8 cellular contexts compared by ENCODE assay signal in genomic region chr17:35809855-35810461, GRCh38. TPM values are rescaled to one million over a fixed set of nuclear protein-coding genes. Genes with fewer than 3 reads are reported as not detected.
DNase-seq lines count a peak whose midpoint lies in the region; ATAC-seq and TF ChIP-seq lines count a peak whose summit lies in the region.

No MANE protein-coding gene starts in this region.

- peaks cover 51% of the 10 kb centered on the region for H3K4me1 ChIP-seq in DND-41 (ENCODE audit: insufficient read depth, low read length)
- H3K4me1 ChIP-seq in Karpas-422 (ENCODE audit: low read length) = peaks cover 31% of the 10 kb centered on the region
- H3K4me1 ChIP-seq in mononuclear cell (ENCODE audit: insufficient read depth, low read length) = peaks cover 39% of the 10 kb centered on the region

- H3K9me2 ChIP-seq in Karpas-422 (replicated peaks; ENCODE audit: insufficient read depth, low read length) = no peaks in the 10 kb centered on the region

- H3K9ac ChIP-seq in DND-41 (ENCODE audit: low read depth, low read length) (peak overlapping the region; percentile 73), Karpas-422 (ENCODE audit: low read length) (peak overlapping the region; percentile 98)

- H3K36me3 ChIP-seq in DND-41 (ENCODE audit: insufficient read depth, low read length) (peaks cover 30% of the 10 kb centered on the region), Karpas-422 (ENCODE audit: insufficient read depth, low read length) (peaks cover 18% of the 10 kb centered on the region)

- TF ChIP-seq CTCF in DND-41 (IDR thresholded peaks at IDR 0.05; ENCODE audit: borderline replicate concordance, extremely low read depth, low read length, poor library complexity, severe bottlenecking) = no peak

- H3K4me2 ChIP-seq in DND-41 (ENCODE audit: insufficient read depth, low read length) (peak overlapping the region; percentile 87), Karpas-422 (ENCODE audit: low read depth, low read length, poor library complexity, severe bottlenecking) (peak overlapping the region; percentile 96)

- H3K79me2 ChIP-seq in DND-41 (ENCODE audit: insufficient read depth, low read length) (peaks cover 61% of the 10 kb centered on the region), Karpas-422 (ENCODE audit: low read length) (peaks cover 57% of the 10 kb centered on the region)

- peak overlapping the region; percentile 76 for H2AFZ ChIP-seq in DND-41 (ENCODE audit: low read depth, low read length)
- H2AFZ ChIP-seq in Karpas-422 (ENCODE audit: low read length) = no peak overlapping the region

- H3K27ac ChIP-seq in DND-41 (ENCODE audit: low read length) = peak overlapping the region; percentile 82
- H3K27ac ChIP-seq in Karpas-422 (ENCODE audit: low read length) = peak overlapping the region; percentile 88
- H3K27ac ChIP-seq in caudate nucleus (ENCODE audit: low read depth, low read length) = peak overlapping the region; percentile 90

- intact Hi-C loops in posterior vena cava (cut with DNase I) = loop anchor here in 1 of 2 donors (10.0 kb wide), 1 partner anchor 225 kb away; the partner anchor contains the start of gene AP2B1

- DNase-seq in DND-41 (no peak), Karpas-422 (peak; percentile 47), caudate nucleus (lab: John Stamatoyannopoulos, UW) (peak in 4 of 61 donors; percentile 30 to 67 (median 58)), posterior vena cava (ENCODE audit: low spot score) (no peak), DMS 273 (lab: John Stamatoyannopoulos, UW; ENCODE audit: unreplicated experiment) (no peak)

- ATAC-seq in DND-41 (ENCODE audit: insufficient read depth, low read depth) = no peak; the same call in 2 of the 3 replicates
- ATAC-seq in GM21515 (IDR thresholded peaks at IDR 0.05; ENCODE audit: unreplicated experiment) = no peak
- no peak for ATAC-seq in HG02885 (IDR thresholded peaks at IDR 0.05; ENCODE audit: poor library complexity, unreplicated experiment)

- no peaks in the 10 kb centered on the region for H3K27me3 ChIP-seq in DND-41 (ENCODE audit: insufficient read depth, low read length, poor library complexity)
- H3K27me3 ChIP-seq in Karpas-422 (ENCODE audit: low read length) = no peaks in the 10 kb centered on the region
- no peaks in the 10 kb centered on the region for H3K27me3 ChIP-seq in mononuclear cell (ENCODE audit: insufficient read depth, low read length)

- peaks cover 54% of the 10 kb centered on the region for H4K20me1 ChIP-seq in DND-41 (ENCODE audit: insufficient read depth, low read length)
- peaks cover 35% of the 10 kb centered on the region for H4K20me1 ChIP-seq in Karpas-422 (ENCODE audit: insufficient read depth, low read depth, low read length)

- H3K9me3 ChIP-seq in DND-41 (ENCODE audit: insufficient read depth, low read length, severe bottlenecking) (no peaks in the 10 kb centered on the region), Karpas-422 (ENCODE audit: low read length) (no peaks in the 10 kb centered on the region), mononuclear cell (ENCODE audit: low read depth, low read length) (no peaks in the 10 kb centered on the region)

- peak overlapping the region; percentile 55 to 72 for H3K4me3 ChIP-seq in DND-41 (ENCODE audit: low read depth in 1 of 2, low read length in 2 of 2)
- H3K4me3 ChIP-seq in Karpas-422 (ENCODE audit: low read length) = peak overlapping the region; percentile 92
- H3K4me3 ChIP-seq in mononuclear cell (ENCODE audit: low read length) = peak overlapping the region; percentile 85

RNA-seq across cellular contexts. Expression of gene TAF15, which starts 0.7 kb away (rescaled TPM):
- 67.2 and 90.7 TPM in 2 replicates for total RNA-seq in Karpas-422 (2014; rRNA removed; shearing (Covaris generic); ENCODE audit: low replicate concordance)
- 72.4 TPM for total RNA-seq in mononuclear cell
- 100 to 1,000 TPM; 121 to 129 TPM for total RNA-seq in posterior vena cava

RNA-seq across cellular contexts. Expression of gene MMP28, which starts 14.5 kb away (rescaled TPM):
- total RNA-seq in Karpas-422 (2014; rRNA removed; shearing (Covaris generic); ENCODE audit: low replicate concordance) = not detected in 2 replicates
- total RNA-seq in mononuclear cell (8.1 TPM), posterior vena cava (10 to 100 TPM in 1 of 2 donors, 1 to 10 TPM in 1; 8.8 to 18.2 TPM)

RNA-seq across cellular contexts. Expression of gene C17orf50, which starts 49.3 kb away (rescaled TPM):
- total RNA-seq in Karpas-422 (2014; rRNA removed; shearing (Covaris generic); ENCODE audit: low replicate concordance) = not detected in 2 replicates
- total RNA-seq in mononuclear cell = not detected
- not detected for total RNA-seq in posterior vena cava

RNA-seq across cellular contexts. Expression of gene GAS2L2, which starts 56.9 kb away (rescaled TPM):
- 0.07 TPM in 1 of 2 replicates, not detected in the other for total RNA-seq in Karpas-422 (2014; rRNA removed; shearing (Covaris generic); ENCODE audit: low replicate concordance)
- under 0.01 TPM for total RNA-seq in mononuclear cell
- not detected for total RNA-seq in posterior vena cava

RNA-seq across cellular contexts. Expression of gene HEATR9, which starts 58.7 kb away (rescaled TPM):
- not detected in 2 replicates for total RNA-seq in Karpas-422 (2014; rRNA removed; shearing (Covaris generic); ENCODE audit: low replicate concordance)
- total RNA-seq in mononuclear cell (0.63 TPM), posterior vena cava (not detected)
